17 cellular contexts compared by ENCODE assay signal in the genomic region with DNA sequence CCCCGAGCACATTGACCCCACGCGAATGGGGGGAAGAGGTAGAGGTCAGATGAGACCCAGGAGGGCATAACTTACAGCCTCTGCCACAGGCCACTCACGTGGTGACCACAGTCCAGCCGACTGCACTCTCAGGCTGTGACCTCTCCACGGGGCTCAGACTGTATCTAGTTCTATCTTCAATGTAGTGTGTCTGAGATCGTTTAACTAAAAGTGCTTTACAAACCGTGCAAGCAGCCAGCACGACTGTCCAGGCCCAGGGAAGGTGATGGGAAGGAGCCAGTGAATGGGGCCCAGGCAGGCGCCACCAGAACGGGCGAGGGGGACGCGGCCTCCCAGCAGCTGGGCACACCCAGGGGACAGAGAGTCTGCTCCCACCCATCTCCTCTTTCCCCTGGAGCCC.
DNase-seq lines count a peak whose midpoint lies in the region; ATAC-seq, FAIRE-seq and TF ChIP-seq lines count a peak whose summit lies in the region.
"Had no signal": no experiment of that assay in that cellular context is flagged by ENCODE, and none has a peak within 500 bp of the region (broad histone marks: within the 10 kb centered on the region; RNA-seq: fewer than 3 reads in every experiment).

No MANE protein-coding gene starts in this region.

- WGBS in sigmoid colon, 2 donors = 80 to 82% methylated on average over 14 of the region's 14 CpGs

- H3K9me3 ChIP-seq in kidney (ENCODE audit: control insufficient read depth in 1 of 2, low read length in 2 of 2) = no peaks in the 10 kb centered on the region
- no peaks in the 10 kb centered on the region for H3K9me3 ChIP-seq in sigmoid colon
- H3K9me3 ChIP-seq: body of pancreas had no signal

- no peak for TF ChIP-seq EP300 in sigmoid colon (IDR thresholded peaks at IDR 0.05)

- H3K4me1 ChIP-seq in kidney (ENCODE audit: control insufficient read depth in 1 of 2, insufficient read depth in 1 of 2, low read depth in 1 of 2, low read length in 2 of 2) (peaks cover 23 to 31% of the 10 kb centered on the region in 2 donors), sigmoid colon (peaks cover 0 to 68% (median 56%) of the 10 kb centered on the region in 4 donors)

- H3K27ac Mint-ChIP-seq in stimulated activated naive CD8-positive, alpha-beta T cell treated with anti-CD3 and anti-CD28 coated beads, Interleukin-15, Interleukin-2, amounts not matched to agents 100 ng/mL and 50 ng/mL, for 24 hours = peak overlapping the region; percentile 61
- H3K27ac Mint-ChIP-seq in activated B cell treated with CpG ODN at 0.5 μM for 24 hours = peak overlapping the region; percentile 12

- CTCF ChIA-PET in activated B cell treated with CpG ODN at 0.5 μM for 24 hours (lab: Charles Lee) = no interaction called here

- intact Hi-C loops in activated B cell treated with CpG ODN at 0.5 μM for 24 hours (cut with micrococcal nuclease) (no loop called here), kidney (cut with DNase I) (no loop called here), sigmoid colon (cut with DNase I) (no loop called here)

- FAIRE-seq in kidney (lab: Jason Lieb, UNC) = no peak

- ATAC-seq in stimulated activated naive CD8-positive, alpha-beta T cell treated with anti-CD3 and anti-CD28 coated beads, Interleukin-15, Interleukin-2, amounts not matched to agents 100 U/mL and 50 U/mL, for 24 hours = no peak
- no peak for ATAC-seq in activated B cell treated with CpG ODN at 0.5 μM for 24 hours (ENCODE audit: low read depth)
- no peak for ATAC-seq in HG02759 (IDR thresholded peaks at IDR 0.05; ENCODE audit: unreplicated experiment)
- ATAC-seq: body of pancreas, left cardiac atrium had no signal

- POLR2A ChIA-PET in activated B cell treated with CpG ODN at 0.5 μM for 24 hours (lab: Charles Lee) = no interaction called here

- H3K27me3 ChIP-seq in sigmoid colon = no peaks in the 10 kb centered on the region
- H3K27me3 ChIP-seq: body of pancreas had no signal

- H3K4me3 ChIP-seq in kidney (ENCODE audit: low read length in 2 of 2) (no peak overlapping the region), sigmoid colon (no peak overlapping the region)
- H3K4me3 ChIP-seq: body of pancreas had no signal

- DNase-seq in stimulated activated naive CD8-positive, alpha-beta T cell treated with anti-CD3 and anti-CD28 coated beads, Interleukin-15, Interleukin-2, amounts not matched to agents 100 U/mL and 50 U/mL, for 24 hours = no peak
- no peak for DNase-seq in activated B cell treated with CpG ODN at 0.5 μM for 24 hours
- DNase-seq in kidney = peak; percentile 48
- no peak for DNase-seq in sigmoid colon
- DNase-seq in NCI-H187 treated with DMSO at 0.1 percent for 48 hours (lab: John Stamatoyannopoulos, UW) = no peak
- DNase-seq in stimulated activated CD4-positive, alpha-beta T cell treated with anti-CD3 and anti-CD28 coated beads, Interleukin-2, amount 100 ng/mL, for 48 hours = no peak
- DNase-seq: activated CD4-positive, alpha-beta T cell treated with anti-CD3 and anti-CD28 coated beads, Interleukin-2, amount 10 ng/mL, durations not matched to agents 7 days and 5 days; activated gamma-delta T cell; body of pancreas; hippocampal formation; left cardiac atrium; NCI-H1436 treated with DMSO at 0.1 percent for 48 hours; NCI-H226; SHP77; stimulated activated CD4-positive, alpha-beta T cell treated with anti-CD3 and anti-CD28 coated beads, Interleukin-15, amount 100 ng/mL, for 24 hours had no signal

- H3K36me3 ChIP-seq in kidney (ENCODE audit: control insufficient read depth in 1 of 2, insufficient read depth in 2 of 2, low read length in 2 of 2) (no peaks in the 10 kb centered on the region), sigmoid colon (no peaks in the 10 kb centered on the region)

- H3K9me3 Mint-ChIP-seq in stimulated activated naive CD8-positive, alpha-beta T cell treated with anti-CD3 and anti-CD28 coated beads, Interleukin-15, Interleukin-2, amounts not matched to agents 100 ng/mL and 50 ng/mL, for 24 hours = no peaks in the 10 kb centered on the region
- H3K9me3 Mint-ChIP-seq in activated B cell treated with CpG ODN at 0.5 μM for 24 hours = no peaks in the 10 kb centered on the region

- H3K9ac ChIP-seq in kidney (ENCODE audit: low read length in 2 of 2) = no peak overlapping the region

- H3K4me3 Mint-ChIP-seq in stimulated activated naive CD8-positive, alpha-beta T cell treated with anti-CD3 and anti-CD28 coated beads, Interleukin-15, Interleukin-2, amounts not matched to agents 100 ng/mL and 50 ng/mL, for 24 hours = no peak overlapping the region
- no peak overlapping the region for H3K4me3 Mint-ChIP-seq in activated B cell treated with CpG ODN at 0.5 μM for 24 hours
- H3K4me3 Mint-ChIP-seq: activated CD4-positive, alpha-beta T cell treated with anti-CD3 and anti-CD28 coated beads, Interleukin-2, amount 10 ng/mL, durations not matched to agents 7 days and 5 days had no signal

- TF ChIP-seq CTCF in activated B cell treated with CpG ODN at 0.5 μM for 24 hours (IDR thresholded peaks at IDR 0.05) (no peak), kidney (IDR thresholded peaks at IDR 0.05; ENCODE audit: borderline replicate concordance, extremely low read depth, insufficient read depth) (no peak), sigmoid colon (IDR thresholded peaks at IDR 0.05) (no peak)

- H3K36me3 Mint-ChIP-seq in stimulated activated naive CD8-positive, alpha-beta T cell treated with anti-CD3 and anti-CD28 coated beads, Interleukin-15, Interleukin-2, amounts not matched to agents 100 ng/mL and 50 ng/mL, for 24 hours (ENCODE audit: low read depth) = peaks cover 27% of the 10 kb centered on the region
- peaks cover 25% of the 10 kb centered on the region for H3K36me3 Mint-ChIP-seq in activated B cell treated with CpG ODN at 0.5 μM for 24 hours (ENCODE audit: low read depth)

- H3K27ac ChIP-seq in kidney (ENCODE audit: low read depth in 2 of 2, low read length in 2 of 2) = no peak overlapping the region
- H3K27ac ChIP-seq in sigmoid colon = no peak overlapping the region

- TF ChIP-seq POLR2A in sigmoid colon (IDR thresholded peaks at IDR 0.05) = no peak

- no peaks in the 10 kb centered on the region for H3K27me3 Mint-ChIP-seq in stimulated activated naive CD8-positive, alpha-beta T cell treated with anti-CD3 and anti-CD28 coated beads, Interleukin-15, Interleukin-2, amounts not matched to agents 100 ng/mL and 50 ng/mL, for 24 hours
- H3K27me3 Mint-ChIP-seq in activated B cell treated with CpG ODN at 0.5 μM for 24 hours = no peaks in the 10 kb centered on the region
- H3K27me3 Mint-ChIP-seq: activated CD4-positive, alpha-beta T cell treated with anti-CD3 and anti-CD28 coated beads, Interleukin-2, amount 10 ng/mL, durations not matched to agents 7 days and 5 days had no signal

- peaks cover 94% of the 10 kb centered on the region for H3K4me1 Mint-ChIP-seq in stimulated activated naive CD8-positive, alpha-beta T cell treated with anti-CD3 and anti-CD28 coated beads, Interleukin-15, Interleukin-2, amounts not matched to agents 100 ng/mL and 50 ng/mL, for 24 hours (ENCODE audit: low read depth)
- peaks cover 89% of the 10 kb centered on the region for H3K4me1 Mint-ChIP-seq in activated B cell treated with CpG ODN at 0.5 μM for 24 hours
